12 cellular contexts compared by ENCODE assay signal in the genomic region with DNA sequence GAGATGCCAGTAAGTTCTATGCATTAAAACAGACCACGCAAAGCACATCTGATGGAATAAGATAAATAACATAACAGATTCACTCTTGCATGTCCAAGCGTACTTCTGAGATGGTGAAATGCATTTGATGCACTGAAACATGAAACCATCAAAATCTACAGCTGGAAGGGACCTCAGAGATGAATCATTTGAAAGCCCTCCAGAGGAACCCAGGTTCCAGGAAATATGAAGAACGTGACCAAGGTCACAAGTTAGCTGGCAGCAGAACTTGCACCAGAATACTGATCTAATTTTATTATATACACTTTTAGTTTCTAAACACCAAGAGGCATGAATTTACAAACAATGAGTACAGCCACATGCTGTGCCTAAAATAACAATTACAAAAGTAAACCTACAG.
DNase-seq lines count a peak whose midpoint lies in the region; ATAC-seq and TF ChIP-seq lines count a peak whose summit lies in the region.
"Had no signal": no experiment of that assay in that cellular context is flagged by ENCODE, and none has a peak within 500 bp of the region (broad histone marks: within the 10 kb centered on the region; RNA-seq: fewer than 3 reads in every experiment).

No MANE protein-coding gene starts in this region.

- 37 to 44% (median 40%) methylated on average over 3 of the region's 3 CpGs for whole genome bisulfite sequencing in adrenal gland, 4 donors
- 30 to 58% (median 51%) methylated on average over 3 of the region's 3 CpGs for WGBS in spleen, 5 donors

- no peak for ATAC-seq in GM18511 (IDR thresholded peaks at IDR 0.05; ENCODE audit: unreplicated experiment)

- H3K4me1 ChIP-seq in adrenal gland (replicated peaks in 1 of 2) (peaks cover 0 to 7% of the 10 kb centered on the region in 2 donors), spleen (no peaks in the 10 kb centered on the region)

- DNase-seq in DMS53 treated with DMSO at 0.1 percent for 48 hours (lab: John Stamatoyannopoulos, UW; ENCODE audit: unreplicated experiment) (peak; percentile 29), M059J (ENCODE audit: low read depth) (peak; percentile 61), adrenal gland (peak in 5 of 7 donors; percentile 24 to 58 (median 37)), non-pigmented ciliary epithelial cell (ENCODE audit: low read depth) (peak; percentile 64), NCI-H1694 (lab: John Stamatoyannopoulos, UW) (no peak), spleen (no peak)
- DNase-seq: activated CD4-positive, alpha-beta T cell treated with anti-CD3 and anti-CD28 coated beads, Interleukin-2, amount 50 U/mL, for 1 hour; activated effector memory CD4-positive, alpha-beta T cell treated with anti-CD3 and anti-CD28 coated beads, Interleukin-2, amount 50 U/mL, for 16 hours; immature natural killer cell; NCI-H1105; substantia nigra had no signal

- H3K9me3 ChIP-seq in adrenal gland (replicated peaks in 1 of 3) (no peaks in the 10 kb centered on the region), spleen (peaks cover 0 to 8% (median 0%) of the 10 kb centered on the region in 8 donors)

- intact Hi-C loops in adrenal gland (cut with DNase I) (no loop called here), spleen (cut with DNase I; ENCODE audit: low total_unique reads) (no loop called here)

- H3K36me3 ChIP-seq in adrenal gland (replicated peaks in 1 of 2) (no peaks in the 10 kb centered on the region), spleen (no peaks in the 10 kb centered on the region)

- H3K27ac ChIP-seq in adrenal gland: peak overlapping the region in 1 of 5 donors; percentile 35
- no peak overlapping the region for H3K27ac ChIP-seq in spleen

- TF ChIP-seq POLR2A in adrenal gland (IDR thresholded peaks at IDR 0.05) (no peak), spleen (IDR thresholded peaks at IDR 0.05) (no peak)

- TF ChIP-seq CTCF in adrenal gland (IDR thresholded peaks at IDR 0.05): no peak
- no peak for TF ChIP-seq CTCF in spleen (IDR thresholded peaks at IDR 0.05 in 8 of 11, conservative IDR thresholded peaks at IDR 0.05 in 3 of 11)

- H3K27me3 ChIP-seq in adrenal gland (no peaks in the 10 kb centered on the region), spleen (replicated peaks in 1 of 7) (no peaks in the 10 kb centered on the region)

- H3K4me3 ChIP-seq in adrenal gland (no peak overlapping the region), spleen (no peak overlapping the region)

Comparison
In these comparisons a context has a peak if more than half of its experiments do, and no peak if none do; other contexts are left out.
1. DNase-seq: peak in DMS53 treated with DMSO at 0.1 percent for 48 hours (single experiment), M059J (single experiment), adrenal gland (5 of 7) and non-pigmented ciliary epithelial cell (single experiment); none in NCI-H1694 (single experiment) and spleen (single experiment).